Comparison of ENCODE assay signal across 14 cellular contexts in genomic region chr15:56964182-56964581, GRCh38. TPM values are rescaled to one million over a fixed set of nuclear protein-coding genes. Genes with fewer than 3 reads are reported as not detected.
DNase-seq lines count a peak whose midpoint lies in the region; ATAC-seq, FAIRE-seq and TF ChIP-seq lines count a peak whose summit lies in the region.
"Had no signal": no experiment of that assay in that cellular context is flagged by ENCODE, and none has a peak within 500 bp of the region (broad histone marks: within the 10 kb centered on the region; RNA-seq: fewer than 3 reads in every experiment).

No MANE protein-coding gene starts in this region.

- H3K9me3 ChIP-seq in osteoblast (ENCODE audit: low read depth, low read length), result no peaks in the 10 kb centered on the region
- H3K9me3 ChIP-seq: SJSA1 had no signal

- peak overlapping the region; percentile 68 for H3K27ac Mint-ChIP-seq in chondrocyte (ENCODE audit: unreplicated experiment)
- H3K27ac Mint-ChIP-seq: activated naive CD8-positive, alpha-beta T cell treated with anti-CD3 and anti-CD28 coated beads, Interleukin-2, amount 10 ng/mL, durations not matched to agents 7 days and 5 days had no signal

- H3K4me2 ChIP-seq in osteoblast (ENCODE audit: insufficient read depth, low read length), result no peak overlapping the region

- H3K4me3 ChIP-seq in osteoblast (ENCODE audit: insufficient read depth, low read length), result no peak overlapping the region
- H3K4me3 ChIP-seq: SJSA1 had no signal

- H3K9me3 Mint-ChIP-seq in chondrocyte (ENCODE audit: low read depth), result no peaks in the 10 kb centered on the region
- H3K9me3 Mint-ChIP-seq: activated naive CD8-positive, alpha-beta T cell treated with anti-CD3 and anti-CD28 coated beads, Interleukin-2, amount 10 ng/mL, durations not matched to agents 7 days and 5 days; naive B cell had no signal

- peak; percentile 48 for FAIRE-seq in GM18507 (lab: Jason Lieb, UNC)

- no peaks in the 10 kb centered on the region for H3K36me3 Mint-ChIP-seq in chondrocyte (ENCODE audit: low read depth)

- H3K27me3 ChIP-seq in osteoblast (ENCODE audit: insufficient read depth, low read length), result no peaks in the 10 kb centered on the region
- H3K27me3 ChIP-seq: SJSA1 had no signal

- H4K20me1 ChIP-seq in osteoblast (ENCODE audit: insufficient read depth, low read length), result peaks cover 54% of the 10 kb centered on the region

- peak overlapping the region; percentile 28 for H3K27ac ChIP-seq in osteoblast (ENCODE audit: low read depth, low read length)
- H3K27ac ChIP-seq: SJSA1 had no signal

- TF ChIP-seq CTCF in chondrocyte (IDR thresholded peaks at IDR 0.05), result no peak
- TF ChIP-seq CTCF in osteoblast (IDR thresholded peaks at IDR 0.05; ENCODE audit: extremely low read depth, low read depth, low read length), result no peak

- H3K27me3 Mint-ChIP-seq in chondrocyte (ENCODE audit: low read depth), result no peaks in the 10 kb centered on the region
- H3K27me3 Mint-ChIP-seq: activated naive CD8-positive, alpha-beta T cell treated with anti-CD3 and anti-CD28 coated beads, Interleukin-2, amount 10 ng/mL, durations not matched to agents 7 days and 5 days; naive B cell had no signal

- no peaks in the 10 kb centered on the region for H3K4me1 ChIP-seq in osteoblast (ENCODE audit: insufficient read depth, low read length)
- H3K4me1 ChIP-seq: SJSA1 had no signal

- H3K4me1 Mint-ChIP-seq in chondrocyte (ENCODE audit: low read depth), result peaks cover 50% of the 10 kb centered on the region

- DNase-seq in GM18507 (ENCODE audit: extremely low spot score, insufficient read length, low read depth), result no peak
- peak; percentile 49 for DNase-seq in M059J (ENCODE audit: low read depth)
- no peak for DNase-seq in chondrocyte (ENCODE audit: low spot score)
- no peak for DNase-seq in osteoblast (ENCODE audit: insufficient read length, low spot score, missing footprints)
- no peak for DNase-seq in inferior parietal cortex (ENCODE audit: extremely low spot score)
- no peak for DNase-seq in SW480 (ENCODE audit: low spot score)
- DNase-seq: activated CD4-positive, alpha-beta T cell treated with anti-CD3 and anti-CD28 coated beads, Interleukin-2, amount 50 U/mL, for 1 hour; activated naive CD8-positive, alpha-beta T cell treated with anti-CD3 and anti-CD28 coated beads, Interleukin-2, amount 10 ng/mL, durations not matched to agents 7 days and 5 days; DMS153; MV-4-11; naive B cell; NCI-H69 had no signal

- H3K36me3 ChIP-seq in osteoblast (ENCODE audit: insufficient read depth, low read length), result no peaks in the 10 kb centered on the region
- H3K36me3 ChIP-seq: SJSA1 had no signal

- ATAC-seq in GM19397 (IDR thresholded peaks at IDR 0.05; ENCODE audit: unreplicated experiment), result no peak

- H2AFZ ChIP-seq in osteoblast (ENCODE audit: low read length), result no peak overlapping the region

- H3K4me3 Mint-ChIP-seq in chondrocyte (ENCODE audit: unreplicated experiment), result no peak overlapping the region
- H3K4me3 Mint-ChIP-seq: activated naive CD8-positive, alpha-beta T cell treated with anti-CD3 and anti-CD28 coated beads, Interleukin-2, amount 10 ng/mL, durations not matched to agents 7 days and 5 days had no signal

- H3K79me2 ChIP-seq in osteoblast (ENCODE audit: insufficient read depth, low read length), result peaks cover 95% of the 10 kb centered on the region

RNA-seq across cellular contexts. Expression of gene TCF12, which starts 45.7 kb away (rescaled TPM):
- 34.8 and 51.7 TPM in 2 replicates for total RNA-seq in M059J (2014; rRNA removed; shearing (Covaris generic))
- total RNA-seq in chondrocyte (106 to 154 TPM (median 110 TPM) in 3 replicates), osteoblast (82.2 and 86.5 TPM in 2 replicates)
